Comparison of ENCODE assay signal across 8 cellular contexts in the genomic region with DNA sequence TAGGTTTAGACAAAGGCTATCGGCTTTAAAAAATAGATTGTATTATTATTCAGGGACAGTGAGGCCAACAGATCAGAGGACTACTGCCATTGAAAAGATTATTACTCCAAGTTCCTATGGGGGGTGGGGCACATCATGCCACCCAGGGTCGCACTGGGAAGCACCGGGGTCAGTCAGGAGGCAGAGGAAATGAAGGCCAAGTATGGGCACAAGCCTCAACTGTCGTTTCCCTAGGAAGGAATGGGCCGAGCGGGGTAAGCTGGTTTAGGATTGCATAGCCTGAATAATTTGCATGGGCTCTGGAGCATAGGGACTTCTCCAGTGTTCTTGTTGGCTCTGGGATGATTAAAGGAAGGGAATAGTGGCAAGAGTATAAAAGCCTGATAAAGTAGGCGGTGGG.
"Had no signal": no experiment of that assay in that cellular context is flagged by ENCODE, and none has a peak within 500 bp of the region (broad histone marks: within the 10 kb centered on the region; RNA-seq: fewer than 3 reads in every experiment).

No MANE protein-coding gene starts in this region.

- H3K27ac Mint-ChIP-seq: H9, HFFc6 had no signal

- H3K4me3 Mint-ChIP-seq: H9, HFFc6, IgD-negative memory B cell had no signal

- H3K4me1 Mint-ChIP-seq: IgD-negative memory B cell had no signal

- H3K36me3 Mint-ChIP-seq: IgD-negative memory B cell had no signal

- H3K27me3 Mint-ChIP-seq: IgD-negative memory B cell had no signal

- H3K27ac ChIP-seq: HL-60 had no signal

- ATAC-seq: HCT116, HepG2 had no signal

- H3K9me3 Mint-ChIP-seq: H9 had no signal

- DNase-seq: GOT3, H9, HFFc6, KBM-7 had no signal
